7 cellular contexts compared by ENCODE assay signal in genomic region chr3:184857099-184857498, GRCh38.
"Had no signal": no experiment of that assay in that cellular context is flagged by ENCODE, and none has a peak within 500 bp of the region (broad histone marks: within the 10 kb centered on the region; RNA-seq: fewer than 3 reads in every experiment).

No MANE protein-coding gene starts in this region.

- DNase-seq: GDM1, GF-D8 had no signal

- FAIRE-seq: G401.6, GM12891, GM12892, GM18507, GM19239 had no signal
